ENCODE assay signal across 27 cellular contexts in the genomic region with DNA sequence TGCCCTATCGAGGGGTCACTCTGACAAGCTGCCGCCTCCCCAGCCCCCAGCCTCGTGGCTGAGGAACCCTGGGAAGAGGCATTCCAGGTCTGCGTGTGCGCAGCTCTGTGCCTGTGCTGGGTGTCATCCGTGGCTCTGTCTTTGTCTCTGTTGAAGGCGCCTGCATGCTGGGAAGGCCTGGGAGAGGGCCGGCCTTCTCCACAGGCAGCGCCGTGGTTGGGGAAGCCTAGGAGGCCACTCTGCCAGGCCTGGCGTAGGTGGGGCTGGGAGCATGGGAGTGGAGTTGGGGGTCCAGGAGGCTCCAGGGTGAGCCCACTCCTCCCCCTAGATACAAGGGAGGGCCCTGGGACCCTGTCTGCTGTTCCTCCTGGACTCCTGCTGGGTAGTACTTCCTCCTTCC. TPM values are rescaled to one million over a fixed set of nuclear protein-coding genes. Genes with fewer than 3 reads are reported as not detected.
DNase-seq lines count a peak whose midpoint lies in the region; ATAC-seq and TF ChIP-seq lines count a peak whose summit lies in the region.
"Had no signal": no experiment of that assay in that cellular context is flagged by ENCODE, and none has a peak within 500 bp of the region (broad histone marks: within the 10 kb centered on the region; RNA-seq: fewer than 3 reads in every experiment).

No MANE protein-coding gene starts in this region.

- DNase-seq in right atrium auricular region (ENCODE audit: low spot score) (no peak), Right ventricle myocardium inferior (ENCODE audit: missing footprints) (no peak), esophagus squamous epithelium (lab: John Stamatoyannopoulos, UW) (no peak), upper lobe of left lung (no peak), DMS153 treated with DMSO at 0.1 percent for 48 hours (lab: John Stamatoyannopoulos, UW; ENCODE audit: unreplicated experiment) (no peak), T-helper 9 cell (no peak)
- DNase-seq: activated CD4-positive, alpha-beta T cell treated with anti-CD3 and anti-CD28 coated beads, Interleukin-2, amount 50 U/mL, for 48 hours; activated CD4-positive, CD25-positive, alpha-beta regulatory T cell; activated CD8-positive, alpha-beta memory T cell treated with anti-CD3 and anti-CD28 coated beads, Interleukin-2, amount 50 U/mL, for 4 hours; anterior cingulate cortex; BE2C; caudate nucleus; dermis blood vessel endothelial cell; HCEC 1CT; IMR-90; naive thymus-derived CD4-positive, alpha-beta T cell; NCI-H1092 treated with DMSO at 0.1 percent for 48 hours; NCI-H2081 treated with DMSO at 0.1 percent for 48 hours; NCI-H446; SHP77; stimulated activated CD8-positive, alpha-beta memory T cell treated with anti-CD3 and anti-CD28 coated beads, Interleukin-4, amount 100 ng/mL, for 48 hours had no signal

- H3K27me3 ChIP-seq in right atrium auricular region = no peaks in the 10 kb centered on the region
- H3K27me3 ChIP-seq in esophagus squamous epithelium = peaks cover 0 to 6% (median 0%) of the 10 kb centered on the region in 4 donors
- H3K27me3 ChIP-seq in parathyroid adenoma (ENCODE audit: control insufficient read depth, insufficient read depth, low read length) = no peaks in the 10 kb centered on the region
- H3K27me3 ChIP-seq in upper lobe of left lung = no peaks in the 10 kb centered on the region
- H3K27me3 ChIP-seq: BE2C, pancreas, vagina had no signal

- H3K4me3 ChIP-seq in right atrium auricular region (peak overlapping the region; percentile 30 to 74), esophagus squamous epithelium (peak overlapping the region in 2 of 4 donors; percentile 16 to 70), parathyroid adenoma (ENCODE audit: low read depth, low read length) (no peak overlapping the region), upper lobe of left lung (peak overlapping the region; percentile 16 to 97 (median 88))
- H3K4me3 ChIP-seq: pancreas had no signal

- H2AFZ ChIP-seq in parathyroid adenoma = no peak overlapping the region

- H3K4me2 ChIP-seq in parathyroid adenoma (ENCODE audit: low read length) = peak overlapping the region; percentile 17

- no peak for TF ChIP-seq EP300 in upper lobe of left lung (IDR thresholded peaks at IDR 0.05)

- 70 to 100% methylated on average over 2 of the region's 11 CpGs for WGBS in esophagus squamous epithelium, 2 donors
- WGBS in upper lobe of left lung, 2 donors = 64 to 94% methylated on average over 6 to 10 of the region's 11 CpGs

- H3K27ac ChIP-seq in right atrium auricular region (peak overlapping the region; percentile 84 to 85), esophagus squamous epithelium (peak overlapping the region in 3 of 4 donors; percentile 32 to 89 (median 60)), parathyroid adenoma (no peak overlapping the region), upper lobe of left lung (peak overlapping the region; percentile 72 to 97 (median 92))
- H3K27ac ChIP-seq: pancreas, vagina had no signal

- H3K9me3 ChIP-seq in right atrium auricular region (no peaks in the 10 kb centered on the region), esophagus squamous epithelium (no peaks in the 10 kb centered on the region), parathyroid adenoma (ENCODE audit: control insufficient read depth, low read length) (no peaks in the 10 kb centered on the region), upper lobe of left lung (no peaks in the 10 kb centered on the region)
- H3K9me3 ChIP-seq: BE2C, pancreas, vagina had no signal

- no peak for TF ChIP-seq POLR2A in esophagus squamous epithelium (IDR thresholded peaks at IDR 0.05)
- no peak for TF ChIP-seq POLR2A in upper lobe of left lung (IDR thresholded peaks at IDR 0.05)

- H3K79me2 ChIP-seq in parathyroid adenoma = no peaks in the 10 kb centered on the region

- intact Hi-C loops in Right ventricle myocardium inferior (cut with DNase I) (no loop called here), esophagus squamous epithelium (cut with DNase I) (no loop called here)

- ATAC-seq in Right ventricle myocardium inferior (no peak), upper lobe of left lung (ENCODE audit: low FRiP score in 2 of 2) (no peak), HG02623 (IDR thresholded peaks at IDR 0.05; ENCODE audit: unreplicated experiment) (no peak)
- ATAC-seq: activated T-helper 17 cell treated with anti-CD3 and anti-CD28 coated beads, Interleukin-2, amount 50 U/mL, for 72 hours; naive thymus-derived CD4-positive, alpha-beta T cell; pancreas had no signal

- H3K4me1 ChIP-seq in right atrium auricular region (peaks cover 0 to 68% of the 10 kb centered on the region in 2 donors), esophagus squamous epithelium (peaks cover 36 to 95% (median 50%) of the 10 kb centered on the region in 3 donors), parathyroid adenoma (peaks cover 2% of the 10 kb centered on the region), upper lobe of left lung (peaks cover 55 to 74% (median 57%) of the 10 kb centered on the region in 4 donors)
- H3K4me1 ChIP-seq: pancreas had no signal

- H3K9ac ChIP-seq in parathyroid adenoma = no peak overlapping the region

- no peak for TF ChIP-seq CTCF in right atrium auricular region (IDR thresholded peaks at IDR 0.05)
- TF ChIP-seq CTCF in esophagus squamous epithelium (IDR thresholded peaks at IDR 0.05) = no peak
- no peak for TF ChIP-seq CTCF in parathyroid adenoma (IDR thresholded peaks at IDR 0.05)
- TF ChIP-seq CTCF in upper lobe of left lung (IDR thresholded peaks at IDR 0.05) = no peak

- H3K36me3 ChIP-seq in right atrium auricular region = peaks cover 11% of the 10 kb centered on the region
- peaks cover 0 to 6% (median 0%) of the 10 kb centered on the region in 3 donors for H3K36me3 ChIP-seq in esophagus squamous epithelium
- H3K36me3 ChIP-seq in parathyroid adenoma (ENCODE audit: control insufficient read depth, insufficient read depth, low read length) = no peaks in the 10 kb centered on the region
- H3K36me3 ChIP-seq in upper lobe of left lung = peaks cover 0 to 20% (median 0%) of the 10 kb centered on the region in 4 donors
- H3K36me3 ChIP-seq: BE2C, pancreas, vagina had no signal

RNA-seq across cellular contexts. Expression of gene NHERF2, which starts 3.3 kb away (rescaled TPM):
- 100 to 1,000 TPM; 187 to 213 TPM for total RNA-seq in right atrium auricular region
- total RNA-seq in Right ventricle myocardium inferior = 292 TPM
- total RNA-seq in esophagus squamous epithelium = 10 to 100 TPM; 11.6 to 31.7 (median 16.5) TPM
- 100 to 1,000 TPM; 131 to 604 (median 283) TPM for total RNA-seq in upper lobe of left lung

RNA-seq across cellular contexts. Expression of gene NPW, which starts 10.5 kb away (rescaled TPM):
- total RNA-seq in right atrium auricular region (not detected), Right ventricle myocardium inferior (not detected), esophagus squamous epithelium (under 1 TPM in 1 of 4 donors, not detected in 3; 0.48 TPM), upper lobe of left lung (under 1 TPM in 2 of 6 donors, not detected in 4; 0.67 to 0.80 TPM)
- total RNA-seq: kidney epithelial cell, vagina had no signal

RNA-seq across cellular contexts. Expression of gene NTHL1, which starts 17.6 kb away (rescaled TPM):
- total RNA-seq in right atrium auricular region = 10 to 100 TPM; 10.3 to 17.7 TPM
- total RNA-seq in Right ventricle myocardium inferior = 23.3 TPM
- total RNA-seq in esophagus squamous epithelium = 10 to 100 TPM in 2 of 4 donors, 1 to 10 TPM in 2; 7.8 to 26.0 (median 10.0) TPM
- total RNA-seq in upper lobe of left lung = 10 to 100 TPM; 17.8 to 43.6 (median 28.8) TPM

RNA-seq across cellular contexts. Expression of gene TSC2, which starts 17.7 kb away (rescaled TPM):
- total RNA-seq in right atrium auricular region (10 to 100 TPM; 42.4 to 43.2 TPM), Right ventricle myocardium inferior (62.8 TPM), esophagus squamous epithelium (10 to 100 TPM; 22.8 to 79.7 (median 41.2) TPM), upper lobe of left lung (100 to 1,000 TPM in 4 of 6 donors, 10 to 100 TPM in 2; 47.3 to 296 (median 118) TPM)

RNA-seq across cellular contexts. Expression of gene ZNF598, which starts 20.4 kb away (rescaled TPM):
- 10 to 100 TPM; 11.4 to 19.9 TPM for total RNA-seq in right atrium auricular region
- total RNA-seq in Right ventricle myocardium inferior = 18.5 TPM
- 10 to 100 TPM; 31.3 to 56.1 (median 40.9) TPM for total RNA-seq in esophagus squamous epithelium
- total RNA-seq in upper lobe of left lung = 10 to 100 TPM; 20.1 to 62.8 (median 41.7) TPM
